In the genomic region with DNA sequence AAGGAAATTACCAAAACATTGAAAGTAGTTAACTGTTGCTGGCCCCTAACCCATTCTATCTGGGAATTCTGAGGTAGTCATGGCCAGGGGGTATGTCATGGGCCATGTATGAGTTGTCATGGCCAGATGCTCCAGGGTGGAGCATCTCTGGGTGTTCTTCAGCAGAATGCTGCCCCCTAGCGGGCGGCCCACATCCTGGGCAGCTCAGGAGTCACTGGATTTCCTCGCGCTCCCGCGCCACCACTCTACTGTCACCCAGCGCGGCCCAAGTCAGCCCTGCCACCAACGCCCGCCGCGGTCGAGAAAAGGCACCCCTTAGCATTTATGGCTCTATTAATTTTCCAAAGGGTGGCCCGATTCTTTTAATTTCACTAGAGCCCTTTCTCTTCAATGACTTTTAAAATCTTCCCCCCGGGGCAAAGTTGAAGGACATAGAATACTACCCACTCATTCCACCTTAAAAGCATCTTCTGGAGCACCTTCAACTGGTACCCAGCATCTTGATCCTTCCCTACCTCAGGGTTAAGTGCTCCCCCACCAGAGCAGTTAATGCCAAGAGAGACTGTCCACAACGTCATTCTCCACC, we compare ENCODE assay signal across 8 cellular contexts. TPM values are rescaled to one million over a fixed set of nuclear protein-coding genes. Genes with fewer than 3 reads are reported as not detected.
DNase-seq lines count a peak whose midpoint lies in the region; ATAC-seq and TF ChIP-seq lines count a peak whose summit lies in the region.

No MANE protein-coding gene starts in this region.

- H3K4me2 ChIP-seq in mammary epithelial cell (ENCODE audit: insufficient read depth, low read depth, low read length): no peak overlapping the region

- DNase-seq in EL (peak; percentile 57), HT1080 (ENCODE audit: low read depth) (peak; percentile 66), mammary epithelial cell (peak; percentile 22), lung (ENCODE audit: low spot score) (peak; percentile 54), upper lobe of left lung (peak; percentile 82 to 86), putamen (ENCODE audit: low spot score) (no peak)
- peak; percentile 63 for DNase-seq in T-helper 2 cell treated with Interferon-gamma antibody and Interleukin-4, amounts not matched to agents 5 μg/mL and 100 μg/mL, for 36 hours (ENCODE audit: low spot score)

- no peak overlapping the region for H2AFZ ChIP-seq in mammary epithelial cell (ENCODE audit: low read depth, low read length)

- no peak overlapping the region for H3K27ac ChIP-seq in mammary epithelial cell (ENCODE audit: insufficient read depth, low read depth, low read length)
- no peak overlapping the region for H3K27ac ChIP-seq in lung (ENCODE audit: low read depth in 1 of 2, low read length in 1 of 2)
- no peak overlapping the region for H3K27ac ChIP-seq in upper lobe of left lung

- no peaks in the 10 kb centered on the region for H3K9me3 ChIP-seq in mammary epithelial cell (replicated peaks; ENCODE audit: insufficient read depth, low read length)
- no peaks in the 10 kb centered on the region for H3K9me3 ChIP-seq in lung (ENCODE audit: control insufficient read depth in 2 of 2, insufficient read depth in 1 of 2, low read length in 1 of 2)
- H3K9me3 ChIP-seq in upper lobe of left lung: no peaks in the 10 kb centered on the region

- no peak for TF ChIP-seq EP300 in upper lobe of left lung (IDR thresholded peaks at IDR 0.05)

- peak; percentile 61 to 79 for TF ChIP-seq CTCF in mammary epithelial cell (conservative IDR thresholded peaks at IDR 0.05 in 1 of 2, IDR thresholded peaks at IDR 0.05 in 1 of 2; ENCODE audit: extremely low read depth in 1 of 2, insufficient read depth in 1 of 2, low read depth in 1 of 2, low read length in 2 of 2)
- TF ChIP-seq CTCF in lung (IDR thresholded peaks at IDR 0.05; ENCODE audit: control extremely low read depth, extremely low read depth): no peak
- peak; percentile 30 to 71 (median 58) for TF ChIP-seq CTCF in upper lobe of left lung (IDR thresholded peaks at IDR 0.05)

- no peak overlapping the region for H3K4me3 ChIP-seq in mammary epithelial cell (replicated peaks in 1 of 3; ENCODE audit: insufficient read depth in 1 of 3, low read depth in 2 of 3, low read length in 3 of 3)
- H3K4me3 ChIP-seq in lung: no peak overlapping the region
- H3K4me3 ChIP-seq in upper lobe of left lung: no peak overlapping the region

- no peaks in the 10 kb centered on the region for H3K9me3 Mint-ChIP-seq in T-helper 2 cell treated with Interferon-gamma antibody and Interleukin-4, amounts not matched to agents 5 μg/mL and 100 μg/mL, for 36 hours

- intact Hi-C loops in mammary epithelial cell (cut with micrococcal nuclease): no loop called here

- H3K9ac ChIP-seq in mammary epithelial cell (ENCODE audit: insufficient read depth, low read length): no peak overlapping the region

- TF ChIP-seq POLR2A in upper lobe of left lung (IDR thresholded peaks at IDR 0.05): no peak

- H3K4me1 Mint-ChIP-seq in T-helper 2 cell treated with Interferon-gamma antibody and Interleukin-4, amounts not matched to agents 5 μg/mL and 100 μg/mL, for 36 hours (ENCODE audit: low read depth): peaks cover 6% of the 10 kb centered on the region

- no peak overlapping the region for H3K4me3 Mint-ChIP-seq in T-helper 2 cell treated with Interferon-gamma antibody and Interleukin-4, amounts not matched to agents 5 μg/mL and 100 μg/mL, for 36 hours

- H3K27me3 ChIP-seq in mammary epithelial cell (ENCODE audit: insufficient read depth, low read length): no peaks in the 10 kb centered on the region
- no peaks in the 10 kb centered on the region for H3K27me3 ChIP-seq in lung (ENCODE audit: control insufficient read depth, insufficient read depth)
- no peaks in the 10 kb centered on the region for H3K27me3 ChIP-seq in upper lobe of left lung

- dilution Hi-C loops in mammary epithelial cell (cut with HindIII; ENCODE audit: low sequenced_read_pairs): loop anchor here (5.0 kb wide), 1 partner anchor 232 kb away; no protein-coding TSS in a partner anchor

- H3K4me1 ChIP-seq in mammary epithelial cell (ENCODE audit: insufficient read depth, low read length) (peaks cover 8% of the 10 kb centered on the region), lung (ENCODE audit: control insufficient read depth in 2 of 2, insufficient read depth in 2 of 2, low read length in 2 of 2) (peaks cover 0 to 7% of the 10 kb centered on the region in 2 donors), upper lobe of left lung (peaks cover 0 to 20% (median 16%) of the 10 kb centered on the region in 4 donors)

- H3K79me2 ChIP-seq in mammary epithelial cell (ENCODE audit: insufficient read depth, low read length): no peaks in the 10 kb centered on the region

- no TSS peak for BruUV-seq in mammary epithelial cell (replicated peaks; lab: Mats Ljungman, UMichigan)

- ATAC-seq in GM21576 (IDR thresholded peaks at IDR 0.05; ENCODE audit: unreplicated experiment): peak; percentile 76
- no peak for ATAC-seq in lung (ENCODE audit: insufficient read depth, low FRiP score)
- ATAC-seq in upper lobe of left lung (ENCODE audit: low FRiP score in 2 of 2): peak; percentile 64 to 77

- 54% methylated on average over 15 of the region's 16 CpGs for WGBS in mammary epithelial cell (ENCODE audit: low coverage, missing lambda C conversion rate)
- WGBS in lung, 2 donors: 72 to 75% methylated on average over 16 of the region's 16 CpGs
- 61 to 84% methylated on average over 16 of the region's 16 CpGs for WGBS in upper lobe of left lung, 2 donors

- no peaks in the 10 kb centered on the region for H3K36me3 Mint-ChIP-seq in T-helper 2 cell treated with Interferon-gamma antibody and Interleukin-4, amounts not matched to agents 5 μg/mL and 100 μg/mL, for 36 hours (ENCODE audit: low read depth)

- H4K20me1 ChIP-seq in mammary epithelial cell (ENCODE audit: insufficient read depth, low read length): no peaks in the 10 kb centered on the region

- CTCF ChIA-PET in mammary epithelial cell (lab: Charles Lee; ENCODE audit: low non-redundant PET): interaction anchor here (0.6 kb wide), 1 partner anchor 230 kb away, joined by 4 read pairs; no protein-coding TSS in a partner anchor

- H3K27ac Mint-ChIP-seq in T-helper 2 cell treated with Interferon-gamma antibody and Interleukin-4, amounts not matched to agents 5 μg/mL and 100 μg/mL, for 36 hours: no peak overlapping the region

- H3K36me3 ChIP-seq in mammary epithelial cell (ENCODE audit: insufficient read depth, low read length) (no peaks in the 10 kb centered on the region), lung (ENCODE audit: control insufficient read depth in 2 of 2, insufficient read depth in 2 of 2, low read length in 2 of 2) (no peaks in the 10 kb centered on the region), upper lobe of left lung (no peaks in the 10 kb centered on the region)

- peaks cover 52% of the 10 kb centered on the region for H3K27me3 Mint-ChIP-seq in T-helper 2 cell treated with Interferon-gamma antibody and Interleukin-4, amounts not matched to agents 5 μg/mL and 100 μg/mL, for 36 hours (ENCODE audit: low read depth)

- in situ Hi-C loops in mammary epithelial cell (cut with MboI; ENCODE audit: low sequenced_read_pairs in 2 of 2): loop anchor here in 1 of 2 donors (5.0 kb wide), 1 partner anchor 237 kb away; no protein-coding TSS in a partner anchor

RNA-seq across cellular contexts. Expression of gene PKDCC, which starts 41.6 kb away (rescaled TPM):
- 5.4 and 11.4 TPM in 2 replicates for total RNA-seq in HT1080 (2014; rRNA removed; shearing (Covaris generic))
- 7.4 and 8.1 TPM in 2 replicates for polyA plus RNA-seq in HT1080 (2015; cell fraction: cytosol; rRNA removed)
- 22.7 and 37.0 TPM in 2 replicates for polyA plus RNA-seq in HT1080 (2015; cell fraction: nucleus; rRNA removed)
- total RNA-seq in mammary epithelial cell (under 1 TPM in 1 of 2 donors, not detected in 1; 0.17 TPM), lung (100 to 1,000 TPM; 107 to 131 TPM), upper lobe of left lung (100 to 1,000 TPM in 3 of 6 donors, 10 to 100 TPM in 3; 65.0 to 156 (median 95.9) TPM)
- polyA plus RNA-seq in mammary epithelial cell (not detected), lung (10 to 100 TPM; 73.6 to 98.3 TPM)
- not detected for polyA minus RNA-seq in mammary epithelial cell
